Comparison of ENCODE assay signal across 14 cellular contexts in genomic region chr18:23580677-23581367, GRCh38. TPM values are rescaled to one million over a fixed set of nuclear protein-coding genes. Genes with fewer than 3 reads are reported as not detected.
DNase-seq lines count a peak whose midpoint lies in the region; ATAC-seq and TF ChIP-seq lines count a peak whose summit lies in the region.
"Had no signal": no experiment of that assay in that cellular context is flagged by ENCODE, and none has a peak within 500 bp of the region (broad histone marks: within the 10 kb centered on the region; RNA-seq: fewer than 3 reads in every experiment).

No MANE protein-coding gene starts in this region.

- peak overlapping the region; percentile 33 for H3K27ac ChIP-seq in brain microvascular endothelial cell
- no peak overlapping the region for H3K27ac ChIP-seq in heart right ventricle

- 92 to 94% methylated on average over 6 of the region's 6 CpGs for WGBS in heart right ventricle, 2 donors

- H3K4me3 ChIP-seq in AG09309 (ENCODE audit: control insufficient read depth, low read depth, low read length): no peak overlapping the region
- no peak overlapping the region for H3K4me3 ChIP-seq in brain microvascular endothelial cell (ENCODE audit: low read depth, low read length)
- no peak overlapping the region for H3K4me3 ChIP-seq in heart right ventricle
- H3K4me3 ChIP-seq: breast epithelium had no signal

- H3K27me3 Mint-ChIP-seq in HFFc6 (ENCODE audit: insufficient read depth): no peaks in the 10 kb centered on the region
- no peaks in the 10 kb centered on the region for H3K27me3 Mint-ChIP-seq in memory B cell

- intact Hi-C loops in heart right ventricle (cut with DNase I): loop anchor here in 1 of 10 donors (5.0 kb wide), 1 partner anchor 64 kb away; no protein-coding TSS in a partner anchor

- H3K36me3 ChIP-seq in brain microvascular endothelial cell (replicated peaks): peaks cover 2% of the 10 kb centered on the region
- H3K36me3 ChIP-seq in heart right ventricle: peaks cover 0 to 21% (median 0%) of the 10 kb centered on the region in 9 donors
- H3K36me3 ChIP-seq: breast epithelium had no signal

- no peaks in the 10 kb centered on the region; the same call in 1 of the 2 replicates for H3K9me3 Mint-ChIP-seq in HFFc6
- no peaks in the 10 kb centered on the region for H3K9me3 Mint-ChIP-seq in memory B cell
- H3K9me3 Mint-ChIP-seq: CD8-positive, alpha-beta T cell had no signal

- H3K4me1 ChIP-seq in heart right ventricle: peaks cover 0 to 72% (median 22%) of the 10 kb centered on the region in 9 donors

- in situ Hi-C loops in brain microvascular endothelial cell (cut with HindIII; ENCODE audit: low pct_ligation_motif_present, low sequenced_read_pairs): no loop called here

- peaks cover 67% of the 10 kb centered on the region for H3K4me1 Mint-ChIP-seq in HFFc6 (ENCODE audit: low read depth)
- peaks cover 28% of the 10 kb centered on the region for H3K4me1 Mint-ChIP-seq in memory B cell

- H3K9me3 ChIP-seq in heart right ventricle: no peaks in the 10 kb centered on the region
- H3K9me3 ChIP-seq: breast epithelium had no signal

- no peak for TF ChIP-seq CTCF in AG09309 (IDR thresholded peaks at IDR 0.05; ENCODE audit: control insufficient read depth, insufficient read depth, low read depth, low read length, missing control alignments)
- no peak for TF ChIP-seq CTCF in HFFc6 (IDR thresholded peaks at IDR 0.05)
- TF ChIP-seq CTCF in brain microvascular endothelial cell (IDR thresholded peaks at IDR 0.05; ENCODE audit: low read depth, low read length, missing control alignments): no peak
- no peak for TF ChIP-seq CTCF in heart right ventricle (IDR thresholded peaks at IDR 0.05)

- H3K4me3 Mint-ChIP-seq in HFFc6 (peak overlapping the region; percentile 76), memory B cell (no peak overlapping the region)
- H3K4me3 Mint-ChIP-seq: CD8-positive, alpha-beta T cell had no signal

- no peaks in the 10 kb centered on the region for H3K27me3 ChIP-seq in brain microvascular endothelial cell (replicated peaks)
- no peaks in the 10 kb centered on the region for H3K27me3 ChIP-seq in heart right ventricle
- H3K27me3 ChIP-seq: breast epithelium had no signal

- ATAC-seq in memory B cell (ENCODE audit: low read depth) (no peak), heart right ventricle (no peak)
- ATAC-seq: CD8-positive, alpha-beta T cell had no signal

- H3K27ac Mint-ChIP-seq in HFFc6 (peak overlapping the region; percentile 81), memory B cell (peak overlapping the region; percentile 73)
- H3K27ac Mint-ChIP-seq: CD8-positive, alpha-beta T cell had no signal

- DNase-seq in AG09309 (ENCODE audit: low read depth) (peak; percentile 29), HFFc6 (peak; percentile 91), brain microvascular endothelial cell (peak; percentile 69), memory B cell (ENCODE audit: low spot score in 2 of 2) (no peak), NOMO-1 treated with DMSO at 0.1 percent for 48 hours (lab: John Stamatoyannopoulos, UW; ENCODE audit: unreplicated experiment) (no peak), OCI-M1 (lab: John Stamatoyannopoulos, UW) (no peak), heart right ventricle (no peak)
- DNase-seq in activated effector memory CD4-positive, alpha-beta T cell treated with anti-CD3 and anti-CD28 coated beads, Interleukin-2, amount 50 U/mL, for 16 hours: no peak
- DNase-seq: CD8-positive, alpha-beta T cell; midbrain; NCI-H1417 treated with DMSO at 0.1 percent for 48 hours; stimulated activated CD8-positive, alpha-beta memory T cell treated with anti-CD3 and anti-CD28 coated beads, Interleukin-4, amount 100 ng/mL, for 48 hours; T-helper 2 cell had no signal

- H3K36me3 Mint-ChIP-seq in HFFc6 (ENCODE audit: low read depth) (peaks cover 34% of the 10 kb centered on the region), memory B cell (peaks cover 12% of the 10 kb centered on the region)

RNA-seq across cellular contexts. Expression of gene NPC1, which starts 5.5 kb away (rescaled TPM):
- 10 to 100 TPM; 25.4 to 46.2 (median 34.3) TPM for total RNA-seq in HFFc6 (2021; fragmentation: NEBNext Ultra II Directional; extraction: Animal tissue kit (Norgen Biotek cat#: 25700))
- 10 to 100 TPM in 8 of 10 donors, 1 to 10 TPM in 2; 9.7 to 21.2 (median 13.3) TPM for total RNA-seq in heart right ventricle
- 10 to 100 TPM in 1 of 2 donors, 1 to 10 TPM in 1; 8.9 to 34.4 TPM for polyA plus RNA-seq in heart right ventricle

Comparison
In these comparisons a context has a peak if more than half of its experiments do, and no peak if none do; other contexts are left out.
1. DNase-seq: peak in AG09309 (single experiment), HFFc6 (single experiment) and brain microvascular endothelial cell (single experiment); none in memory B cell (0 of 2), NOMO-1 treated with DMSO at 0.1 percent for 48 hours (single experiment), OCI-M1 (single experiment), heart right ventricle (0 of 2) and activated effector memory CD4-positive, alpha-beta T cell treated with anti-CD3 and anti-CD28 coated beads, Interleukin-2, amount 50 U/mL, for 16 hours (single experiment).